ENCODE assay signal across 26 cellular contexts in the genomic region with DNA sequence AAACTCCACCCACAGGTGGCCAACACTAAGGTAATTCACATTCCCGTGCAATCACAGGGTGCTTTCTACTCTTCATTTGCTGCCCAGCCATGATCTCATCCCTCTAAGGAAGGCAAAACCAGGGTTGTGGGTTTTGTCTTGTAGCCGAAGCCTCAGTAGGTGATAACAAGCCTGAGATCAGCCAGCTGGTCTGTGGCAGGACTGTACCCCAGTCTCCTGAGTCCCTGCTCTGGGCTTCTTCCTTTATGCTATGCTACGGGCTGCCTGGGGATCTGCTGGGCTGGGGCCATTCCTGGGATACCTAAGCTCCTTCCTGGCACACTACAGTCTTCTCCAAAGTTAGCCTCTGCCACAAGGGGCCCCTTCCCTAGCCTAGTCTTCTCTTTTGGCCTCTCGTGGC. TPM values are rescaled to one million over a fixed set of nuclear protein-coding genes. Genes with fewer than 3 reads are reported as not detected.
DNase-seq lines count a peak whose midpoint lies in the region; ATAC-seq, FAIRE-seq and TF ChIP-seq lines count a peak whose summit lies in the region.
"Had no signal": no experiment of that assay in that cellular context is flagged by ENCODE, and none has a peak within 500 bp of the region (broad histone marks: within the 10 kb centered on the region; RNA-seq: fewer than 3 reads in every experiment).

No MANE protein-coding gene starts in this region.

- no peak overlapping the region for H3K27ac ChIP-seq in astrocyte (ENCODE audit: low read depth, low read length)
- H3K27ac ChIP-seq in muscle layer of duodenum (ENCODE audit: low read length) = peak overlapping the region; percentile 6
- H3K27ac ChIP-seq: esophagus muscularis mucosa, testis had no signal

- FAIRE-seq in astrocyte (lab: Jason Lieb, UNC) = no peak

- no peak overlapping the region for H2AFZ ChIP-seq in astrocyte (ENCODE audit: low read depth, low read length)

- no peak for ATAC-seq in natural killer cell treated with Interleukin-12 subunit alpha and Interleukin-12 subunit beta and Interleukin-15 and Interleukin-18, amount 100 ng/mL, for 72 hours
- ATAC-seq in natural killer cell = no peak
- no peak for ATAC-seq in HG03432 (IDR thresholded peaks at IDR 0.05; ENCODE audit: unreplicated experiment)
- ATAC-seq: activated CD8-positive, alpha-beta memory T cell treated with anti-CD3 and anti-CD28 coated beads, Interleukin-2, amount 10 ng/mL, durations not matched to agents 7 days and 5 days; activated T-helper 17 cell treated with anti-CD3 and anti-CD28 coated beads, Interleukin-2, amount 50 U/mL, for 72 hours had no signal

- H3K4me1 Mint-ChIP-seq in natural killer cell treated with Interleukin-12 subunit alpha and Interleukin-12 subunit beta and Interleukin-15 and Interleukin-18, amount 100 ng/mL, for 72 hours (ENCODE audit: low read depth in 2 of 2) = peaks cover 0 to 8% of the 10 kb centered on the region in 2 donors
- H3K4me1 Mint-ChIP-seq in natural killer cell = peaks cover 6% of the 10 kb centered on the region in 2 donors
- peaks cover 30% of the 10 kb centered on the region for H3K4me1 Mint-ChIP-seq in astrocyte (ENCODE audit: low read depth, unreplicated experiment)

- H3K4me2 ChIP-seq in astrocyte (ENCODE audit: low read length) = no peak overlapping the region

- peaks cover 13% of the 10 kb centered on the region for H3K4me1 ChIP-seq in astrocyte (ENCODE audit: insufficient read depth, low read length)
- peaks cover 0 to 25% of the 10 kb centered on the region in 2 donors for H3K4me1 ChIP-seq in muscle layer of duodenum (ENCODE audit: control insufficient read depth in 1 of 2, insufficient read depth in 2 of 2, low read length in 2 of 2)
- H3K4me1 ChIP-seq: testis had no signal

- no peak overlapping the region for H3K9ac ChIP-seq in astrocyte (ENCODE audit: low read length)

- H3K9me3 ChIP-seq in astrocyte (ENCODE audit: insufficient read depth, low read depth, low read length) (no peaks in the 10 kb centered on the region), muscle layer of duodenum (ENCODE audit: control insufficient read depth in 1 of 2, low read length in 2 of 2) (no peaks in the 10 kb centered on the region)
- H3K9me3 ChIP-seq: esophagus muscularis mucosa, testis had no signal

- no peak overlapping the region for H3K4me3 ChIP-seq in astrocyte (ENCODE audit: insufficient read depth, low read depth, low read length)
- H3K4me3 ChIP-seq in muscle layer of duodenum (ENCODE audit: low read depth in 1 of 2, low read length in 2 of 2) = no peak overlapping the region
- H3K4me3 ChIP-seq: esophagus muscularis mucosa, lung, testis had no signal

- no peaks in the 10 kb centered on the region for H3K9me3 Mint-ChIP-seq in natural killer cell treated with Interleukin-12 subunit alpha and Interleukin-12 subunit beta and Interleukin-15 and Interleukin-18, amount 100 ng/mL, for 72 hours
- H3K9me3 Mint-ChIP-seq in natural killer cell = no peaks in the 10 kb centered on the region
- H3K9me3 Mint-ChIP-seq in astrocyte (ENCODE audit: unreplicated experiment) = no peaks in the 10 kb centered on the region
- H3K9me3 Mint-ChIP-seq: activated naive CD8-positive, alpha-beta T cell treated with anti-CD3 and anti-CD28 coated beads, Interleukin-2, amount 10 ng/mL, durations not matched to agents 7 days and 5 days; activated T-helper 17 cell treated with anti-CD3 and anti-CD28 coated beads, Interleukin-2, amount 50 U/mL, for 72 hours; CD4-positive, alpha-beta memory T cell; naive B cell had no signal

- intact Hi-C loops in natural killer cell (cut with micrococcal nuclease) = no loop called here
- intact Hi-C loops in head of caudate nucleus (cut with DNase I) = loop anchor here (5.0 kb wide), 2 partner anchors 91 to 231 kb away; partner anchors contain the start of gene ADORA1

- no peaks in the 10 kb centered on the region for H3K79me2 ChIP-seq in astrocyte (ENCODE audit: insufficient read depth, low read length)

- H3K36me3 ChIP-seq in astrocyte (ENCODE audit: insufficient read depth, low read length) = no peaks in the 10 kb centered on the region
- H3K36me3 ChIP-seq in muscle layer of duodenum (ENCODE audit: control insufficient read depth in 1 of 2, insufficient read depth in 2 of 2, low read length in 2 of 2) = no peaks in the 10 kb centered on the region
- H3K36me3 ChIP-seq: esophagus muscularis mucosa had no signal

- H3K4me3 Mint-ChIP-seq in natural killer cell treated with Interleukin-12 subunit alpha and Interleukin-12 subunit beta and Interleukin-15 and Interleukin-18, amount 100 ng/mL, for 72 hours = no peak overlapping the region
- H3K4me3 Mint-ChIP-seq in natural killer cell (no peak overlapping the region), astrocyte (ENCODE audit: unreplicated experiment) (no peak overlapping the region)
- H3K4me3 Mint-ChIP-seq: activated CD8-positive, alpha-beta memory T cell treated with anti-CD3 and anti-CD28 coated beads, Interleukin-2, amount 10 ng/mL, durations not matched to agents 7 days and 5 days; activated naive CD8-positive, alpha-beta T cell treated with anti-CD3 and anti-CD28 coated beads, Interleukin-2, amount 10 ng/mL, durations not matched to agents 7 days and 5 days; activated T-helper 17 cell treated with anti-CD3 and anti-CD28 coated beads, Interleukin-2, amount 50 U/mL, for 72 hours; CD4-positive, alpha-beta memory T cell; naive B cell had no signal

- peaks cover 6 to 10% of the 10 kb centered on the region in 2 donors for H3K27me3 Mint-ChIP-seq in natural killer cell treated with Interleukin-12 subunit alpha and Interleukin-12 subunit beta and Interleukin-15 and Interleukin-18, amount 100 ng/mL, for 72 hours
- peaks cover 8 to 13% of the 10 kb centered on the region in 2 donors for H3K27me3 Mint-ChIP-seq in natural killer cell (ENCODE audit: low read depth in 2 of 2)
- H3K27me3 Mint-ChIP-seq in astrocyte (ENCODE audit: low read depth, unreplicated experiment) = peaks cover 31% of the 10 kb centered on the region
- H3K27me3 Mint-ChIP-seq: activated CD8-positive, alpha-beta memory T cell treated with anti-CD3 and anti-CD28 coated beads, Interleukin-2, amount 10 ng/mL, durations not matched to agents 7 days and 5 days had no signal

- peaks cover 4% of the 10 kb centered on the region for H4K20me1 ChIP-seq in astrocyte (ENCODE audit: insufficient read depth, low read length)

- H3K27me3 ChIP-seq in astrocyte (ENCODE audit: insufficient read depth, low read length) = no peaks in the 10 kb centered on the region
- H3K27me3 ChIP-seq in muscle layer of duodenum (ENCODE audit: low read depth, low read length) = peaks cover 7% of the 10 kb centered on the region
- H3K27me3 ChIP-seq: esophagus muscularis mucosa, testis had no signal

- no peaks in the 10 kb centered on the region for H3K36me3 Mint-ChIP-seq in natural killer cell treated with Interleukin-12 subunit alpha and Interleukin-12 subunit beta and Interleukin-15 and Interleukin-18, amount 100 ng/mL, for 72 hours
- H3K36me3 Mint-ChIP-seq in natural killer cell (no peaks in the 10 kb centered on the region), astrocyte (ENCODE audit: low read depth, unreplicated experiment) (peaks cover 10% of the 10 kb centered on the region)
- H3K36me3 Mint-ChIP-seq: CD4-positive, alpha-beta memory T cell; naive B cell had no signal

- peak; percentile 29 for DNase-seq in natural killer cell treated with Interleukin-12 subunit alpha and Interleukin-12 subunit beta and Interleukin-15 and Interleukin-18, amount 100 ng/mL, for 72 hours (ENCODE audit: low spot score)
- no peak for DNase-seq in natural killer cell
- DNase-seq in astrocyte (ENCODE audit: low read depth) = peak; percentile 16
- no peak for DNase-seq in NCI-H1048 (lab: John Stamatoyannopoulos, UW)
- no peak for DNase-seq in head of caudate nucleus
- no peak for DNase-seq in T1000 (lab: John Stamatoyannopoulos, UW)
- DNase-seq: activated CD4-positive, alpha-beta T cell treated with anti-CD3 and anti-CD28 coated beads for 4 hours; activated CD8-positive, alpha-beta memory T cell treated with anti-CD3 and anti-CD28 coated beads, Interleukin-2, amount 10 ng/mL, durations not matched to agents 7 days and 5 days; activated naive CD8-positive, alpha-beta T cell treated with anti-CD3 and anti-CD28 coated beads, Interleukin-2, amount 10 ng/mL, durations not matched to agents 7 days and 5 days; CD4-positive, alpha-beta memory T cell; DND-41; effector CD8-positive, alpha-beta T cell; KG1; MV-4-11; naive B cell; NCI-H1930; NCI-H446 treated with DMSO at 0.1 percent for 48 hours; SW 1271; testis had no signal

- TF ChIP-seq CTCF in natural killer cell (IDR thresholded peaks at IDR 0.05) (no peak), astrocyte (IDR thresholded peaks at IDR 0.05; ENCODE audit: insufficient read depth, low read depth, low read length) (no peak)

- no peak overlapping the region for H3K27ac Mint-ChIP-seq in natural killer cell treated with Interleukin-12 subunit alpha and Interleukin-12 subunit beta and Interleukin-15 and Interleukin-18, amount 100 ng/mL, for 72 hours
- H3K27ac Mint-ChIP-seq in natural killer cell (no peak overlapping the region), astrocyte (ENCODE audit: unreplicated experiment) (no peak overlapping the region)
- H3K27ac Mint-ChIP-seq: activated CD8-positive, alpha-beta memory T cell treated with anti-CD3 and anti-CD28 coated beads, Interleukin-2, amount 10 ng/mL, durations not matched to agents 7 days and 5 days; activated naive CD8-positive, alpha-beta T cell treated with anti-CD3 and anti-CD28 coated beads, Interleukin-2, amount 10 ng/mL, durations not matched to agents 7 days and 5 days; activated T-helper 17 cell treated with anti-CD3 and anti-CD28 coated beads, Interleukin-2, amount 50 U/mL, for 72 hours; CD4-positive, alpha-beta memory T cell had no signal

RNA-seq across cellular contexts. Expression of gene PPFIA4, which starts 9.8 kb away (rescaled TPM):
- total RNA-seq in natural killer cell treated with Interleukin-12 subunit alpha and Interleukin-12 subunit beta and Interleukin-15 and Interleukin-18, amount 100 ng/mL, for 72 hours = 10 to 100 TPM; 19.6 to 44.7 TPM
- under 1 TPM; 0.18 to 0.88 (median 0.33) TPM for total RNA-seq in natural killer cell
- 9.1 and 11.0 TPM in 2 replicates for total RNA-seq in astrocyte

RNA-seq across cellular contexts. Expression of gene TMEM183A, which starts 29.0 kb away (rescaled TPM):
- total RNA-seq in natural killer cell treated with Interleukin-12 subunit alpha and Interleukin-12 subunit beta and Interleukin-15 and Interleukin-18, amount 100 ng/mL, for 72 hours = 10 to 100 TPM; 65.1 to 93.0 TPM
- total RNA-seq in natural killer cell (100 to 1,000 TPM; 127 to 147 (median 143) TPM), astrocyte (66.1 and 68.6 TPM in 2 replicates)

RNA-seq across cellular contexts. Expression of gene MYOG, which starts 49.7 kb away (rescaled TPM):
- not detected for total RNA-seq in natural killer cell treated with Interleukin-12 subunit alpha and Interleukin-12 subunit beta and Interleukin-15 and Interleukin-18, amount 100 ng/mL, for 72 hours
- not detected for total RNA-seq in natural killer cell
- total RNA-seq in astrocyte = not detected in 2 replicates
- total RNA-seq: activated CD8-positive, alpha-beta memory T cell treated with anti-CD3 and anti-CD28 coated beads, Interleukin-2, amount 10 ng/mL, durations not matched to agents 7 days and 5 days; activated naive CD8-positive, alpha-beta T cell treated with anti-CD3 and anti-CD28 coated beads, Interleukin-2, amount 10 ng/mL, durations not matched to agents 7 days and 5 days; activated T-helper 17 cell treated with anti-CD3 and anti-CD28 coated beads, Interleukin-2, amount 50 U/mL, for 72 hours; CD4-positive, alpha-beta memory T cell; esophagus muscularis mucosa; lung; posterior vena cava; RPMI7951 had no signal

Comparison
In these comparisons a context has a peak if more than half of its experiments do, and no peak if none do; other contexts are left out.
1. DNase-seq: peak in natural killer cell treated with Interleukin-12 subunit alpha and Interleukin-12 subunit beta and Interleukin-15 and Interleukin-18, amount 100 ng/mL, for 72 hours (single experiment) and astrocyte (single experiment); none in natural killer cell (single experiment), NCI-H1048 (single experiment), head of caudate nucleus (0 of 42) and T1000 (single experiment).